In genomic region chr17:5120436-5121185, GRCh38 we compare ENCODE assay signal across 1 cellular context.
A peak's percentile ranks its signal among the peaks of the same experiment; 100 is the strongest.
TF ChIP-seq lines count a peak whose summit lies in the region.

No MANE protein-coding gene starts in this region.

TF ChIP-seq in HepG2, 621 proteins besides CTCF, POLR2A, EP300 and RAD21:
- TF ChIP-seq MNT (IDR thresholded peaks at IDR 0.05) = peak; percentile 68; the same call in 1 of the 2 replicates
